10 cellular contexts compared by ENCODE assay signal in the genomic region with DNA sequence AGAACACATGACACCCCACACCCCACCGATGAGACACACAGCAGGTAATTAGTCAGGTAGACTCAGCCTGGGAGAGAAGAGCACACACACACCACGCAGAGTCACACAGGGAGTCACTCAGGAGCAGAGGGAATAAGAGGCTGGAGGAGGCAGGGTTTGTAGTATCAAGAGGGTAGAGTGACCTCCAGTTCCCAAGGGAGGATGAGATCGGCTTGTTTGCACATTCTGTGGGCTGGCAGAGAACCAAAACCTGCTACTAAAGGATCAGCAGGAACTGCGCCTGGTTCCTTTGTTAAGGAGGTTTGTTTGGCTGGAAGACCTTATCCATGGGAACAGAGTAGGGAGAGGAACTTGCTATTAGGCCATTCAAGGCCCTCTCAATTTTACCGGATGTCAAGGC.
DNase-seq lines count a peak whose midpoint lies in the region; ATAC-seq and TF ChIP-seq lines count a peak whose summit lies in the region.
"Had no signal": no experiment of that assay in that cellular context is flagged by ENCODE, and none has a peak within 500 bp of the region (broad histone marks: within the 10 kb centered on the region; RNA-seq: fewer than 3 reads in every experiment).

No MANE protein-coding gene starts in this region.

- POLR2A ChIA-PET in RWPE1 (lab: Yijun Ruan, JAX; ENCODE audit: low non-redundant PET), result no interaction called here

- no peaks in the 10 kb centered on the region for H3K9me3 ChIP-seq in BE2C

- H3K36me3 ChIP-seq in BE2C, result no peaks in the 10 kb centered on the region

- H3K27ac ChIP-seq in epithelial cell of prostate (no peak overlapping the region), RWPE1 (no peak overlapping the region)

- H3K4me1 ChIP-seq in BE2C, result no peaks in the 10 kb centered on the region

- ATAC-seq in GM19467 (IDR thresholded peaks at IDR 0.05; ENCODE audit: unreplicated experiment) (no peak), GM21447 (IDR thresholded peaks at IDR 0.05; ENCODE audit: unreplicated experiment) (no peak)
- ATAC-seq: naive thymus-derived CD8-positive, alpha-beta T cell had no signal

- CTCF ChIA-PET in RWPE1 (lab: Yijun Ruan, JAX), result no interaction called here

- H3K4me3 ChIP-seq in BE2C (ENCODE audit: low read depth, low read length), result no peak overlapping the region

- no peaks in the 10 kb centered on the region for H3K27me3 ChIP-seq in BE2C

- DNase-seq in BE2C (peak; percentile 78), LoVo (ENCODE audit: low spot score) (peak; percentile 4), NCI-H526 treated with DMSO at 0.1 percent for 48 hours (lab: John Stamatoyannopoulos, UW) (peak; percentile 24), epithelial cell of prostate (ENCODE audit: low read depth, low spot score) (peak; percentile 67), RWPE1 (ENCODE audit: low spot score) (no peak), RKO (ENCODE audit: low spot score) (no peak)
- DNase-seq: naive thymus-derived CD8-positive, alpha-beta T cell; stimulated activated CD4-positive, alpha-beta T cell treated with anti-CD3 and anti-CD28 coated beads, Interleukin-2, amount 100 ng/mL, for 24 hours had no signal

- TF ChIP-seq CTCF in BE2C (IDR thresholded peaks at IDR 0.05; ENCODE audit: low read depth, low read length), result no peak
- TF ChIP-seq CTCF in RWPE1 (conservative IDR thresholded peaks at IDR 0.05; ENCODE audit: low read depth), result no peak

Comparison
In these comparisons a context has a peak if more than half of its experiments do, and no peak if none do; other contexts are left out.
1. DNase-seq: peak in BE2C (single experiment), LoVo (single experiment), NCI-H526 treated with DMSO at 0.1 percent for 48 hours (single experiment) and epithelial cell of prostate (single experiment); none in RWPE1 (single experiment) and RKO (single experiment).